In genomic region chr13:33116321-33117010, GRCh38 we compare ENCODE assay signal across 18 cellular contexts.
"Had no signal": no experiment of that assay in that cellular context is flagged by ENCODE, and none has a peak within 500 bp of the region (broad histone marks: within the 10 kb centered on the region; RNA-seq: fewer than 3 reads in every experiment).

No MANE protein-coding gene starts in this region.

- H3K4me3 ChIP-seq: ascending aorta, gastrocnemius medialis, heart right ventricle, right atrium auricular region, tibial nerve had no signal

- H3K36me3 Mint-ChIP-seq: memory B cell, natural killer cell had no signal

- H3K4me1 Mint-ChIP-seq: activated T-helper 17 cell treated with anti-CD3 and anti-CD28 coated beads, Interleukin-2, amount 50 U/mL, for 72 hours; natural killer cell had no signal

- H3K27ac Mint-ChIP-seq: activated T-helper 17 cell treated with anti-CD3 and anti-CD28 coated beads, Interleukin-2, amount 50 U/mL, for 72 hours; memory B cell; natural killer cell had no signal

- ATAC-seq: activated T-helper 17 cell treated with anti-CD3 and anti-CD28 coated beads, Interleukin-2, amount 50 U/mL, for 72 hours; gastrocnemius medialis; heart right ventricle; natural killer cell had no signal

- H3K9me3 ChIP-seq: ascending aorta, gastrocnemius medialis, heart right ventricle, neutrophil, right atrium auricular region, tibial nerve had no signal

- H3K27me3 ChIP-seq: ascending aorta, gastrocnemius medialis, heart right ventricle, neutrophil, right atrium auricular region, tibial nerve had no signal

- H3K27ac ChIP-seq: ascending aorta, gastrocnemius medialis, heart right ventricle, neutrophil, right atrium auricular region had no signal

- DNase-seq: activated CD4-positive, alpha-beta T cell treated with anti-CD3 and anti-CD28 coated beads, Interleukin-2, amount 50 U/mL, for 4 hours; activated CD4-positive, CD25-positive, alpha-beta regulatory T cell treated with anti-CD3 and anti-CD28 coated beads, Interleukin-2, amount 50 U/mL, for 72 hours; activated naive CD4-positive, alpha-beta T cell treated with Interleukin-2 at 50 U/mL for 16 hours; gastrocnemius medialis; heart right ventricle; natural killer cell; posterior cingulate gyrus; small intestine; stimulated activated CD4-positive, alpha-beta T cell treated with anti-CD3 and anti-CD28 coated beads, Interleukin-4, amount 100 ng/mL, for 24 hours; stimulated activated naive CD4-positive, alpha-beta T cell; substantia nigra; T-helper 9 cell had no signal

- H3K36me3 ChIP-seq: neutrophil had no signal

- H3K4me3 Mint-ChIP-seq: activated T-helper 17 cell treated with anti-CD3 and anti-CD28 coated beads, Interleukin-2, amount 50 U/mL, for 72 hours; memory B cell; natural killer cell had no signal
